In the genomic region with DNA sequence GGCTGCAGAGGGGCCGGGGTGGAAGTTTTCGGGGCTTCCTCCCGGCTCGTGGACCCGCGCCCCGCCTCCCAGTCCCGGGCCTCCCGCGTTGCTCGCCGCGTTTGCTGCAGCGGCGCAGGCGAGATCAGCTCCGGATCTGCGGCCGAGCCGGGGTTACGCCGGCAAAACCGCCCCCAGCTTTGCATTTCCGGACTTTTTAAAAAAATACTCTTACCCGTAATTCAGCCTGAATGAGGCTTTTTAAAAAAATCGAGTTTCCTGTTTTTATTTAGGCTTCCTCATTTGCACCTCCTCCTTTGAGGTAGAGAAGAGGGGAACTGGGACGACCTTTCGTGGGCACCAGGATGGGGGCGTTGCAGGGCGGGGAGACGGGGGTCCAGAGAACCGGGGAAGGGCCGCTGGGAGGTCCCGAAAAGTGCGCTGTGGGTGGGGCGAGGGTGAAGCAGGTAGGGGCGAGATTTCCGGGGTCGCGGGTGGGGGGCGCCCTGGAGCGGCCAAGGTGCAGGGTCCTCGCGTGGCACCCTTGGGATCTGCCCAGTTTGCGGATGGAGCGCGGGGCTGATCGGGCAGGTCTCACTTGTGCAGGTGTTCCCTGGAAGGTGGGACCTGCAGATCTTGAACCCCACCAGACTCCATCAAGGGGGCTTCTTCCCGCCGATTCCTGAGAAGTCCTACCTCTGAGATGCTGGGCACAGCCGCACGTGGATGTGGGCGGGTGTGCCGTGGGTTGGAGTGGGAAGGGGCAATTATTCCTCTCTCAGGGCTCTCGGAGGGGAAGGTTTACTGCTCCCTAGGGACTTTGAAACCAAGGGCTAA, we compare ENCODE assay signal across 8 cellular contexts. TPM values are rescaled to one million over a fixed set of nuclear protein-coding genes. Genes with fewer than 3 reads are reported as not detected.
DNase-seq lines count a peak whose midpoint lies in the region; ATAC-seq and TF ChIP-seq lines count a peak whose summit lies in the region.

No MANE protein-coding gene starts in this region.

- peak overlapping the region; percentile 81 for H3K4me3 ChIP-seq in effector memory CD4-positive, alpha-beta T cell (ENCODE audit: insufficient read depth, low read depth, low read length, poor library complexity, severe bottlenecking)

- no peak for DNase-seq in CD14-positive monocyte (ENCODE audit: low spot score)
- DNase-seq in effector memory CD4-positive, alpha-beta T cell = peak; percentile 63 to 72 (median 68)
- no peak for DNase-seq in neural crest cell (ENCODE audit: low read depth, low spot score)
- DNase-seq in COLO829 (ENCODE audit: low spot score) = no peak
- DNase-seq in HUDEP-2 (lab: John Stamatoyannopoulos, UW; ENCODE audit: unreplicated experiment in 76 of 76) = no peak
- no peak for DNase-seq in HK-2 (ENCODE audit: unreplicated experiment)

- H3K4me1 Mint-ChIP-seq in CD14-positive monocyte (peaks cover 66% of the 10 kb centered on the region), neural crest cell (peaks cover 6% of the 10 kb centered on the region)

- H3K36me3 Mint-ChIP-seq in CD14-positive monocyte (peaks cover 3 to 4% of the 10 kb centered on the region in 2 donors), neural crest cell (ENCODE audit: low read depth) (no peaks in the 10 kb centered on the region)

- peak; percentile 25 for ATAC-seq in HG03025 (IDR thresholded peaks at IDR 0.05; ENCODE audit: low FRiP score, unreplicated experiment)
- peak; percentile 17 to 26 for ATAC-seq in activated CD4-positive, CD25-positive, alpha-beta regulatory T cell treated with anti-CD3 and anti-CD28 coated beads, Interleukin-2, amount 50 U/mL, for 24 hours

- TF ChIP-seq CTCF in CD14-positive monocyte (IDR thresholded peaks at IDR 0.05) = no peak
- no peak for TF ChIP-seq CTCF in neural crest cell (conservative IDR thresholded peaks at IDR 0.05)

- peak overlapping the region; percentile 90 to 98 (median 96) for H3K27ac Mint-ChIP-seq in CD14-positive monocyte
- no peak overlapping the region for H3K27ac Mint-ChIP-seq in neural crest cell (ENCODE audit: unreplicated experiment)

- H3K27me3 ChIP-seq in effector memory CD4-positive, alpha-beta T cell (replicated peaks; ENCODE audit: control insufficient read depth, insufficient read depth, low read length, poor library complexity, severe bottlenecking) = no peaks in the 10 kb centered on the region

- H3K9me3 Mint-ChIP-seq in CD14-positive monocyte (no peaks in the 10 kb centered on the region), neural crest cell (no peaks in the 10 kb centered on the region)

- H3K27me3 Mint-ChIP-seq in CD14-positive monocyte (ENCODE audit: low read depth in 3 of 3) (peaks cover 0 to 2% (median 0%) of the 10 kb centered on the region in 3 donors), neural crest cell (ENCODE audit: low read depth) (peaks cover 68% of the 10 kb centered on the region)

- no peaks in the 10 kb centered on the region for H3K36me3 ChIP-seq in effector memory CD4-positive, alpha-beta T cell (ENCODE audit: control insufficient read depth, insufficient read depth, low read length)

- intact Hi-C loops in CD14-positive monocyte (cut with micrococcal nuclease) = loop anchor here (2.0 to 5.0 kb wide), 3 partner anchors 26 to 65 kb away; no protein-coding TSS in a partner anchor

- peak overlapping the region; percentile 80 for H3K27ac ChIP-seq in effector memory CD4-positive, alpha-beta T cell (ENCODE audit: insufficient read depth, low read length, poor library complexity, severe bottlenecking)

- H3K4me1 ChIP-seq in effector memory CD4-positive, alpha-beta T cell (ENCODE audit: control insufficient read depth, insufficient read depth, low read length, poor library complexity, severe bottlenecking) = peaks cover 39% of the 10 kb centered on the region

- H3K4me3 Mint-ChIP-seq in CD14-positive monocyte (peak overlapping the region; percentile 97 to 99), neural crest cell (peak overlapping the region; percentile 65)

- no peaks in the 10 kb centered on the region for H3K9me3 ChIP-seq in effector memory CD4-positive, alpha-beta T cell (ENCODE audit: control insufficient read depth, low read length)

RNA-seq across cellular contexts. Expression of a gene that starts 1.1 kb away (rescaled TPM):
- polyA plus RNA-seq in CD14-positive monocyte = 10 to 100 TPM; 33.2 to 52.2 TPM
- 1.2 and 1.9 TPM in 2 replicates for total RNA-seq in neural crest cell

Comparison
In these comparisons a context has a peak if more than half of its experiments do, and no peak if none do; other contexts are left out.
1. DNase-seq: peak in effector memory CD4-positive, alpha-beta T cell (3 of 3); none in CD14-positive monocyte (single experiment), neural crest cell (single experiment), COLO829 (single experiment), HUDEP-2 (0 of 76) and HK-2 (single experiment).